In genomic region chr20:1267809-1268374, GRCh38 we compare ENCODE assay signal across 20 cellular contexts. TPM values are rescaled to one million over a fixed set of nuclear protein-coding genes. Genes with fewer than 3 reads are reported as not detected.
DNase-seq lines count a peak whose midpoint lies in the region; ATAC-seq and TF ChIP-seq lines count a peak whose summit lies in the region.
"Had no signal": no experiment of that assay in that cellular context is flagged by ENCODE, and none has a peak within 500 bp of the region (broad histone marks: within the 10 kb centered on the region; RNA-seq: fewer than 3 reads in every experiment).

No MANE protein-coding gene starts in this region.

- TF ChIP-seq EP300 in SK-N-SH (IDR thresholded peaks at IDR 0.05; ENCODE audit: borderline replicate concordance in 1 of 2, low read depth in 1 of 2, low read length in 1 of 2): no peak

- in situ Hi-C loops in GM23248 (cut with MboI): no loop called here

- H3K4me3 ChIP-seq in SK-N-SH (ENCODE audit: low read depth in 2 of 2, low read length in 1 of 2) (0 out of 4 replicates have a peak overlapping the region, but pooled peaks of 1 of the 2 experiments have one; percentile 6), GM23248 (no peak overlapping the region)
- H3K4me3 ChIP-seq: lung had no signal

- H3K4me1 ChIP-seq in SK-N-SH (ENCODE audit: control insufficient read depth in 1 of 2, insufficient read depth in 2 of 2, low read depth in 1 of 2, low read length in 1 of 2) (peaks cover 4 to 15% of the 10 kb centered on the region in 2 experiments; a peak in 2 of 4 replicates), GM23248 (ENCODE audit: insufficient read depth) (peaks cover 23% of the 10 kb centered on the region)

- CTCF ChIA-PET in SK-N-SH (lab: Yijun Ruan, JAX): no interaction called here

- H4K20me1 ChIP-seq in SK-N-SH (ENCODE audit: insufficient read depth) (no peaks in the 10 kb centered on the region), GM23248 (ENCODE audit: insufficient read depth) (no peaks in the 10 kb centered on the region)

- H3K9me2 ChIP-seq in SK-N-SH (no peaks in the 10 kb centered on the region), GM23248 (ENCODE audit: insufficient read depth) (no peaks in the 10 kb centered on the region)

- DNase-seq in SK-N-SH (no peak), GM23248 (peak; percentile 12), Right ventricle myocardium inferior (ENCODE audit: missing footprints) (no peak), NCI-H1092 treated with DMSO at 0.1 percent for 48 hours (lab: John Stamatoyannopoulos, UW) (no peak)
- DNase-seq in stimulated activated naive CD4-positive, alpha-beta T cell treated with Interleukin-2 at 50 U/mL for 16 hours (lab: John Stamatoyannopoulos, UW): no peak
- DNase-seq: 8988T, DMS53, esophagus squamous epithelium, NCI-H1417 treated with DMSO at 0.1 percent for 48 hours, NCI-H748 treated with DMSO at 0.1 percent for 48 hours, OCI-M1, SHP77 treated with DMSO at 0.1 percent for 48 hours, T-helper 9 cell had no signal

- H3K9me3 Mint-ChIP-seq in nephron: no peaks in the 10 kb centered on the region

- intact Hi-C loops in Right ventricle myocardium inferior (cut with DNase I): no loop called here

- peak overlapping the region in 1 of 3 experiments; percentile 20 for H3K27ac Mint-ChIP-seq in nephron

- no peak overlapping the region for H3K27ac ChIP-seq in SK-N-SH (ENCODE audit: low read depth in 2 of 2, low read length in 1 of 2)
- no peak overlapping the region for H3K27ac ChIP-seq in GM23248
- H3K27ac ChIP-seq in cingulate gyrus (ENCODE audit: low read depth, low read length): peak overlapping the region; percentile 2
- H3K27ac ChIP-seq: esophagus squamous epithelium had no signal

- WGBS in SK-N-SH (ENCODE audit: low lambda C conversion rate): 100% methylated on average over 2 of the region's 3 CpGs
- 78 to 88% methylated on average over 3 of the region's 3 CpGs for WGBS in GM23248 (ENCODE audit: low coverage in 1 of 2, low lambda C conversion rate in 2 of 2, missing lambda C conversion rate in 2 of 2), 2 experiments

- TF ChIP-seq RAD21 in SK-N-SH (IDR thresholded peaks at IDR 0.05; ENCODE audit: low read length): no peak

- H3K27me3 Mint-ChIP-seq in nephron (ENCODE audit: low read depth): peaks cover 3% of the 10 kb centered on the region

- peak overlapping the region; percentile 83 to 87 (median 85) for H3K4me3 Mint-ChIP-seq in nephron

- H3K9me3 ChIP-seq in SK-N-SH (no peaks in the 10 kb centered on the region), GM23248 (ENCODE audit: low read depth) (no peaks in the 10 kb centered on the region)
- H3K9me3 ChIP-seq: esophagus squamous epithelium had no signal

- no peaks in the 10 kb centered on the region; the same call in 1 of the 2 replicates for H3K79me2 ChIP-seq in SK-N-SH (ENCODE audit: insufficient read depth)
- 0 out of 2 replicates have a peak, but pooled peaks cover 5% of the 10 kb centered on the region for H3K79me2 ChIP-seq in GM23248 (ENCODE audit: insufficient read depth)

- H3K27me3 ChIP-seq in SK-N-SH (ENCODE audit: insufficient read depth) (no peaks in the 10 kb centered on the region), GM23248 (replicated peaks; ENCODE audit: insufficient read depth) (no peaks in the 10 kb centered on the region)
- H3K27me3 ChIP-seq: esophagus squamous epithelium had no signal

- H3K36me3 ChIP-seq in SK-N-SH (replicated peaks in 1 of 2; ENCODE audit: control insufficient read depth in 1 of 2, insufficient read depth in 2 of 2, low read length in 1 of 2) (peaks cover 0 to 4% of the 10 kb centered on the region in 2 experiments), GM23248 (ENCODE audit: low read depth) (no peaks in the 10 kb centered on the region)
- H3K36me3 ChIP-seq: esophagus squamous epithelium had no signal

- TF ChIP-seq CTCF in SK-N-SH (IDR thresholded peaks at IDR 0.05) (no peak), nephron (IDR thresholded peaks at IDR 0.05; ENCODE audit: unreplicated experiment in 3 of 3) (no peak)

- POLR2A ChIA-PET in SK-N-SH (lab: Yijun Ruan, JAX): no interaction called here

- H3K36me3 Mint-ChIP-seq in nephron (ENCODE audit: low read depth): no peaks in the 10 kb centered on the region

- peaks cover 37% of the 10 kb centered on the region for H3K4me1 Mint-ChIP-seq in nephron

- ATAC-seq in SK-N-SH treated with all-trans-retinoic acid at 6 μM for 48 hours: no peak
- ATAC-seq in Right ventricle myocardium inferior: no peak

- H3F3A ChIP-seq in SK-N-SH (replicated peaks; ENCODE audit: insufficient read depth) (peaks cover 3% of the 10 kb centered on the region), GM23248 (ENCODE audit: insufficient read depth) (no peaks in the 10 kb centered on the region)

- no peak overlapping the region for H3K9ac ChIP-seq in SK-N-SH
- no peak overlapping the region for H3K9ac ChIP-seq in GM23248

- no peak overlapping the region for H2AFZ ChIP-seq in SK-N-SH (ENCODE audit: low read depth)
- H2AFZ ChIP-seq in GM23248: no peak overlapping the region

- H3K4me2 ChIP-seq in SK-N-SH: peak overlapping the region; percentile 95
- no peak overlapping the region for H3K4me2 ChIP-seq in GM23248 (ENCODE audit: unreplicated experiment)

TF ChIP-seq in SK-N-SH, 30 proteins besides CTCF, POLR2A, EP300 and RAD21:
- no peak for TF ChIP-seq JUND (IDR thresholded peaks at IDR 0.05)
- no peak for TF ChIP-seq GATA2 (CRISPR knock-in tag; IDR thresholded peaks at IDR 0.05)
- no peak for TF ChIP-seq FOXJ3 (CRISPR knock-in tag; IDR thresholded peaks at IDR 0.05)
- TF ChIP-seq TAF1 (IDR thresholded peaks at IDR 0.05; ENCODE audit: borderline replicate concordance, low read depth, low read length): no peak
- no peak for TF ChIP-seq MXI1 (IDR thresholded peaks at IDR 0.05; ENCODE audit: low read depth, low read length)
- no peak for TF ChIP-seq RCOR1 (IDR thresholded peaks at IDR 0.05; ENCODE audit: low read length)
- TF ChIP-seq NFIC (IDR thresholded peaks at IDR 0.05; ENCODE audit: borderline replicate concordance): no peak
TF ChIP-seq in SK-N-SH: peak in this region for 0.

TF ChIP-seq in SK-N-SH treated with all-trans-retinoic acid at 6 μM for 48 hours, 23 proteins besides CTCF, POLR2A, EP300 and RAD21 (continues in another document):
- TF ChIP-seq CSRNP3 (CRISPR knock-in tag; IDR thresholded peaks at IDR 0.05) (no peak), ZFP30 (CRISPR knock-in tag; IDR thresholded peaks at IDR 0.05) (no peak), ZFP3 (CRISPR knock-in tag; IDR thresholded peaks at IDR 0.05) (no peak), PPARA (CRISPR knock-in tag; IDR thresholded peaks at IDR 0.05; ENCODE audit: borderline replicate concordance) (no peak), OSR1 (CRISPR knock-in tag; IDR thresholded peaks at IDR 0.05) (no peak), ARNTL (CRISPR knock-in tag; IDR thresholded peaks at IDR 0.05; ENCODE audit: borderline replicate concordance, low read depth) (no peak), TOX (CRISPR knock-in tag; IDR thresholded peaks at IDR 0.05; ENCODE audit: borderline replicate concordance) (no peak), ZC3H10 (CRISPR knock-in tag; IDR thresholded peaks at IDR 0.05) (no peak), ZNF8 (CRISPR knock-in tag; IDR thresholded peaks at IDR 0.05) (no peak), TCF4 (CRISPR knock-in tag; IDR thresholded peaks at IDR 0.05; ENCODE audit: borderline replicate concordance) (no peak), TSHZ2 (CRISPR knock-in tag; IDR thresholded peaks at IDR 0.05) (no peak)

RNA-seq across cellular contexts. Expression of gene SNPH, which starts 1.8 kb away (rescaled TPM):
- polyA plus RNA-seq in SK-N-SH (2012; rRNA removed) (2.2 and 2.5 TPM in 2 replicates), GM23248 (2016; fragmentation: Nextera tagmentation; extraction: Ambion mirVana) (5.7 and 5.9 TPM in 2 replicates)
- polyA plus RNA-seq in SK-N-SH (2012; cell fraction: cytosol; rRNA removed): 1.0 and 1.4 TPM in 2 replicates
- polyA plus RNA-seq in SK-N-SH (2012; cell fraction: nucleus; rRNA removed): 14.5 and 15.5 TPM in 2 replicates
- 11.2 and 12.9 TPM in 2 replicates for total RNA-seq in GM23248 (2014; rRNA removed; shearing (Covaris generic))
- total RNA-seq in Right ventricle myocardium inferior: 8.5 TPM

RNA-seq across cellular contexts. Expression of gene RAD21L1, which starts 42.0 kb away (rescaled TPM):
- polyA plus RNA-seq in SK-N-SH (2012; rRNA removed): 0.03 TPM in 1 of 2 replicates, not detected in the other
- 0.08 and 0.09 TPM in 2 replicates for polyA plus RNA-seq in SK-N-SH (2012; cell fraction: cytosol; rRNA removed)
- 0.07 and 0.28 TPM in 2 replicates for polyA plus RNA-seq in SK-N-SH (2012; cell fraction: nucleus; rRNA removed)
- total RNA-seq in GM23248 (2014; rRNA removed; shearing (Covaris generic)): not detected in 2 replicates
- 0.16 TPM in 2 replicates for polyA plus RNA-seq in GM23248 (2016; fragmentation: Nextera tagmentation; extraction: Ambion mirVana)
- total RNA-seq in Right ventricle myocardium inferior: not detected
- total RNA-seq: esophagus squamous epithelium, glomerular endothelial cell, renal cortical epithelial cell had no signal
- polyA plus RNA-seq: thymus had no signal
